20 cellular contexts compared by ENCODE assay signal in the genomic region with DNA sequence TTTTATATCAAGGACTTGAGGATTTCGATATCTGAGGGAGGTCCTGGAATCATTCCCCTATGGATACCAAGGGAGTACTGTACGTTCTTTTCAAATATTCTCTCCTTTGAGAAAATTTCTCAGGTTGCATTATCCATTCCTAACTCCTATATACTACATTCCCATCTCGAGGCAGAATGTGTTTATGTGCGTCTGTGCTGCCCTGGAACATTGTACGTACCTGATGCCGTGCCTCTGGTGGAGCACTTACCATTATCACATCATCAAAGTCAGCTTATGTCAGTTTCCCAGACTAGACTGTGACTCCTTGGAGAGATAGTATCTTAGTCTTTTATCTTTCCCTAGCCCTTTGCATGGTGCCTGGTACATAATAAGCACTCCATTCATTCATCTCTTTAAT.
"Had no signal": no experiment of that assay in that cellular context is flagged by ENCODE, and none has a peak within 500 bp of the region (broad histone marks: within the 10 kb centered on the region; RNA-seq: fewer than 3 reads in every experiment).

No MANE protein-coding gene starts in this region.

- H3K27me3 Mint-ChIP-seq: activated CD4-positive, alpha-beta T cell treated with anti-CD3 and anti-CD28 coated beads for 36 hours had no signal

- H3K4me3 Mint-ChIP-seq: activated CD4-positive, alpha-beta T cell treated with anti-CD3 and anti-CD28 coated beads for 36 hours; activated naive CD4-positive, alpha-beta T cell treated with anti-CD3 and anti-CD28 coated beads for 36 hours; brain; neural crest cell; WTC11 had no signal

- H3K36me3 ChIP-seq: heart right ventricle had no signal

- H3K27ac ChIP-seq: heart right ventricle had no signal

- H3K36me3 Mint-ChIP-seq: WTC11 had no signal

- ATAC-seq: heart right ventricle, left colon, WTC11 had no signal

- H3K9me3 Mint-ChIP-seq: activated naive CD4-positive, alpha-beta T cell treated with anti-CD3 and anti-CD28 coated beads for 36 hours; activated T-cell treated with anti-CD3 and anti-CD28 coated beads, Interleukin-2, amount 50 U/mL, for 72 hours; neural crest cell; WTC11 had no signal

- H3K9me3 ChIP-seq: heart right ventricle, spleen had no signal

- H3K27me3 ChIP-seq: heart right ventricle, spleen had no signal

- H3K4me3 ChIP-seq: heart right ventricle, spleen had no signal

- H3K27ac Mint-ChIP-seq: activated naive CD4-positive, alpha-beta T cell treated with anti-CD3 and anti-CD28 coated beads for 36 hours; brain; WTC11 had no signal

- DNase-seq: activated effector memory CD4-positive, alpha-beta T cell treated with Interleukin-2 at 50 U/mL for 16 hours; anterior cingulate cortex; caudate nucleus; dermis blood vessel endothelial cell; effector CD8-positive, alpha-beta T cell; erythroblast; foreskin fibroblast; heart right ventricle; left colon; mesenchymal stem cell; posterior cingulate gyrus; spleen; stimulated activated naive CD4-positive, alpha-beta T cell; T1000 had no signal
